In the genomic region with DNA sequence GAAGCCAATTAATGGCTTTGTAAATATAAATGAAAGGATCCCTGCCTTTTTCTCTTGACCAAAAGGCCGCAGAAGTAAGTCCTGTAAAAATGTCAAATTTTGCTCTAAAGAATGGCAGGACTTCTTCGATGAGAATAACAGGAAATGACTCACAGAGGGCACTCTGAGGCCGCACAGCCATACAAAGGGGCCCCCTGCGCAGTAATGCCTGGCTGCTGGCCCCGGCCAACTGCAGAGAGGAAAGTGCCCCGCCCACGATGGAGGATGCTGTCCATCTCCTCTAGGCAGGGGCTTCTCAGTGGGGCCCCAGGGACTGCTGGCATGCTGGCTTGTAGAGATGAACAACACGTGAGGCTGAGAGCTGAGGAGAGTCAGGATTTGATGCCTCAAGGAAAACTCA, we compare ENCODE assay signal across 9 cellular contexts. TPM values are rescaled to one million over a fixed set of nuclear protein-coding genes. Genes with fewer than 3 reads are reported as not detected.
DNase-seq lines count a peak whose midpoint lies in the region; ATAC-seq and TF ChIP-seq lines count a peak whose summit lies in the region.
"Had no signal": no experiment of that assay in that cellular context is flagged by ENCODE, and none has a peak within 500 bp of the region (broad histone marks: within the 10 kb centered on the region; RNA-seq: fewer than 3 reads in every experiment).

No MANE protein-coding gene starts in this region.

- peaks cover 8% of the 10 kb centered on the region for H3K4me1 Mint-ChIP-seq in activated CD4-positive, alpha-beta T cell treated with anti-CD3 and anti-CD28 coated beads, Interleukin-2, amount 10 ng/mL, durations not matched to agents 24 days and 14 days
- H3K4me1 Mint-ChIP-seq in chondrocyte (ENCODE audit: low read depth), result peaks cover 13% of the 10 kb centered on the region

- H3K36me3 ChIP-seq in Panc1 (ENCODE audit: control insufficient read depth, insufficient read depth, low read length) (no peaks in the 10 kb centered on the region), mesodermal cell (ENCODE audit: control insufficient read depth, insufficient read depth, low read length) (no peaks in the 10 kb centered on the region)

- CTCF ChIA-PET in Panc1 (lab: Charles Lee), result no interaction called here

- ATAC-seq in Panc1, result peak; percentile 74
- no peak for ATAC-seq in HG03139 (IDR thresholded peaks at IDR 0.05; ENCODE audit: unreplicated experiment)

- H3K4me3 Mint-ChIP-seq in activated CD4-positive, alpha-beta T cell treated with anti-CD3 and anti-CD28 coated beads, Interleukin-2, amount 10 ng/mL, durations not matched to agents 24 days and 14 days, result no peak overlapping the region
- no peak overlapping the region for H3K4me3 Mint-ChIP-seq in chondrocyte (ENCODE audit: unreplicated experiment)

- POLR2A ChIA-PET in Panc1 (lab: Charles Lee), result no interaction called here

- no peaks in the 10 kb centered on the region for H3K27me3 ChIP-seq in Panc1 (ENCODE audit: control insufficient read depth, insufficient read depth, low read length)

- peaks cover 8% of the 10 kb centered on the region for H3K27me3 Mint-ChIP-seq in activated CD4-positive, alpha-beta T cell treated with anti-CD3 and anti-CD28 coated beads, Interleukin-2, amount 10 ng/mL, durations not matched to agents 24 days and 14 days
- no peaks in the 10 kb centered on the region for H3K27me3 Mint-ChIP-seq in chondrocyte (ENCODE audit: low read depth)

- WGBS in mesodermal cell (ENCODE audit: insufficient coverage in 2 of 2), 2 experiments, result 4 to 8% methylated on average over 5 to 7 of the region's 8 CpGs

- no TSS peak for BruUV-seq in Panc1 (replicated peaks; lab: Mats Ljungman, UMichigan)

- H3K27ac Mint-ChIP-seq in activated CD4-positive, alpha-beta T cell treated with anti-CD3 and anti-CD28 coated beads, Interleukin-2, amount 10 ng/mL, durations not matched to agents 24 days and 14 days, result no peak overlapping the region
- no peak overlapping the region for H3K27ac Mint-ChIP-seq in chondrocyte (ENCODE audit: unreplicated experiment)

- intact Hi-C loops in activated CD4-positive, alpha-beta T cell treated with anti-CD3 and anti-CD28 coated beads, Interleukin-2, amount 10 ng/mL, durations not matched to agents 24 days and 14 days (cut with micrococcal nuclease), result no loop called here
- intact Hi-C loops in Panc1 (cut with micrococcal nuclease; ENCODE audit: unreplicated experiment), result no loop called here

- no peak overlapping the region for H3K4me3 ChIP-seq in Panc1 (ENCODE audit: low read depth in 2 of 2, low read length in 2 of 2)
- no peak overlapping the region for H3K4me3 ChIP-seq in mesodermal cell (ENCODE audit: extremely low read depth, insufficient read depth, low read length, poor library complexity, severe bottlenecking)

- DNase-seq in activated CD4-positive, alpha-beta T cell treated with anti-CD3 and anti-CD28 coated beads, Interleukin-2, amount 10 ng/mL, durations not matched to agents 24 days and 14 days, result peak; percentile 72
- DNase-seq in activated CD4-positive, alpha-beta T cell treated with anti-CD3 and anti-CD28 coated beads for 1 hour, result no peak
- DNase-seq in Panc1 (ENCODE audit: low read depth, low spot score) (no peak), cerebellum (ENCODE audit: low spot score) (peak; percentile 2), chondrocyte (ENCODE audit: low spot score) (no peak)
- no peak for DNase-seq in stimulated activated naive CD4-positive, alpha-beta T cell treated with Interleukin-2 at 50 U/mL for 16 hours (lab: John Stamatoyannopoulos, UW)

- no peak overlapping the region for H3K27ac ChIP-seq in Panc1 (ENCODE audit: low read length)
- H3K27ac ChIP-seq in mesodermal cell (ENCODE audit: low read depth, low read length, severe bottlenecking), result peak overlapping the region; percentile 94
- H3K27ac ChIP-seq: VCaP had no signal

- no peaks in the 10 kb centered on the region for H3K9me3 ChIP-seq in Panc1 (ENCODE audit: control insufficient read depth, insufficient read depth, low read depth, low read length)
- H3K9me3 ChIP-seq in mesodermal cell (ENCODE audit: control insufficient read depth, low read length), result no peaks in the 10 kb centered on the region

- H3K9me3 Mint-ChIP-seq in activated CD4-positive, alpha-beta T cell treated with anti-CD3 and anti-CD28 coated beads, Interleukin-2, amount 10 ng/mL, durations not matched to agents 24 days and 14 days, result no peaks in the 10 kb centered on the region
- no peaks in the 10 kb centered on the region for H3K9me3 Mint-ChIP-seq in chondrocyte (ENCODE audit: low read depth)

- H3K4me1 ChIP-seq in Panc1 (ENCODE audit: control insufficient read depth, insufficient read depth, low read length), result no peaks in the 10 kb centered on the region; the same call in 1 of the 2 replicates
- peaks cover 47% of the 10 kb centered on the region for H3K4me1 ChIP-seq in mesodermal cell (ENCODE audit: control insufficient read depth, insufficient read depth, low read length, poor library complexity, severe bottlenecking)

- in situ Hi-C loops in Panc1 (cut with HindIII; ENCODE audit: low pct_unique_long_range_greater_than_20kb, low sequenced_read_pairs), result no loop called here

- H3K36me3 Mint-ChIP-seq in activated CD4-positive, alpha-beta T cell treated with anti-CD3 and anti-CD28 coated beads, Interleukin-2, amount 10 ng/mL, durations not matched to agents 24 days and 14 days (ENCODE audit: low read depth), result no peaks in the 10 kb centered on the region
- no peaks in the 10 kb centered on the region for H3K36me3 Mint-ChIP-seq in chondrocyte (ENCODE audit: low read depth)

- no peak for TF ChIP-seq CTCF in Panc1 (IDR thresholded peaks at IDR 0.05)
- no peak for TF ChIP-seq CTCF in chondrocyte (IDR thresholded peaks at IDR 0.05)

RNA-seq across cellular contexts. Expression of gene SCN10A, which starts 18.1 kb away (rescaled TPM):
- total RNA-seq in activated CD4-positive, alpha-beta T cell treated with anti-CD3 and anti-CD28 coated beads, Interleukin-2, amount 10 ng/mL, durations not matched to agents 24 days and 14 days, result not detected in 2 replicates
- not detected for total RNA-seq in Panc1 (2021; ENCODE audit: unreplicated experiment)
- not detected for polyA plus RNA-seq in Panc1 (2012; ENCODE audit: insufficient read length)
- total RNA-seq in cerebellum, result not detected
- not detected for polyA plus RNA-seq in mesodermal cell (2013, experiment 1 of 2)
- not detected for polyA plus RNA-seq in mesodermal cell (2013, experiment 2 of 2)
- total RNA-seq in chondrocyte, result not detected in 3 replicates

Comparison
In these comparisons a context has a peak if more than half of its experiments do, and no peak if none do; other contexts are left out.
1. DNase-seq: peak in activated CD4-positive, alpha-beta T cell treated with anti-CD3 and anti-CD28 coated beads, Interleukin-2, amount 10 ng/mL, durations not matched to agents 24 days and 14 days (single experiment) and cerebellum (single experiment); none in activated CD4-positive, alpha-beta T cell treated with anti-CD3 and anti-CD28 coated beads for 1 hour (single experiment), Panc1 (single experiment), stimulated activated naive CD4-positive, alpha-beta T cell treated with Interleukin-2 at 50 U/mL for 16 hours (single experiment) and chondrocyte (single experiment).